In genomic region chr2:96951125-96951654, GRCh38 we compare ENCODE assay signal across 8 cellular contexts. TPM values are rescaled to one million over a fixed set of nuclear protein-coding genes. Genes with fewer than 3 reads are reported as not detected.
A peak's percentile ranks its signal among the peaks of the same experiment; 100 is the strongest.
DNase-seq lines count a peak whose midpoint lies in the region; FAIRE-seq and TF ChIP-seq lines count a peak whose summit lies in the region.

No MANE protein-coding gene starts in this region.

- intact Hi-C loops in CD14-positive monocyte (cut with micrococcal nuclease) = no loop called here
- intact Hi-C loops in kidney (cut with DNase I) = no loop called here

- DNase-seq in CD14-positive monocyte (ENCODE audit: low spot score) = peak; percentile 48
- DNase-seq in H7 = peak; percentile 97
- peak; percentile 75 for DNase-seq in NCI-H2171 treated with DMSO at 0.1 percent for 48 hours (lab: John Stamatoyannopoulos, UW)
- DNase-seq in activated CD4-positive, CD25-positive, alpha-beta regulatory T cell treated with anti-CD3 and anti-CD28 coated beads, Interleukin-2, amount 50 U/mL, for 16 hours (ENCODE audit: low read depth, low spot score) = peak; percentile 48
- peak; percentile 48 to 67 for DNase-seq in cardiac fibroblast (ENCODE audit: low read depth in 2 of 2)
- DNase-seq in kidney = peak; percentile 91
- DNase-seq in stimulated activated CD4-positive, alpha-beta T cell treated with anti-CD3 and anti-CD28 coated beads, Interleukin-1b, Interleukin-23, amount 100 ng/mL, for 4 hours (ENCODE audit: low read depth in 2 of 2) = peak; percentile 70 to 71
- no peak for DNase-seq in MV-4-11 (lab: John Stamatoyannopoulos, UW)

- H3K4me1 ChIP-seq in kidney (ENCODE audit: control insufficient read depth in 1 of 2, insufficient read depth in 1 of 2, low read depth in 1 of 2, low read length in 2 of 2) = peaks cover 0 to 13% of the 10 kb centered on the region in 2 donors

- H3K4me3 Mint-ChIP-seq in CD14-positive monocyte = peak overlapping the region in 1 of 2 donors; percentile 13

- no peaks in the 10 kb centered on the region for H3K27me3 ChIP-seq in H7 (ENCODE audit: control insufficient read depth, insufficient read depth, low read length)

- no peak overlapping the region for H3K27ac ChIP-seq in kidney (ENCODE audit: low read depth in 2 of 2, low read length in 2 of 2)

- H3K27me3 Mint-ChIP-seq in CD14-positive monocyte (ENCODE audit: low read depth in 3 of 3) = peaks cover 31 to 63% (median 39%) of the 10 kb centered on the region in 3 donors

- H3K36me3 Mint-ChIP-seq in CD14-positive monocyte = no peaks in the 10 kb centered on the region

- H3K9ac ChIP-seq in kidney (ENCODE audit: low read length in 2 of 2) = no peak overlapping the region

- peak; percentile 91 for TF ChIP-seq CTCF in CD14-positive monocyte (IDR thresholded peaks at IDR 0.05)
- TF ChIP-seq CTCF in cardiac fibroblast (IDR thresholded peaks at IDR 0.05; ENCODE audit: low read depth, low read length) = peak; percentile 89
- TF ChIP-seq CTCF in kidney (IDR thresholded peaks at IDR 0.05; ENCODE audit: borderline replicate concordance, extremely low read depth, insufficient read depth) = peak; percentile 88

- no peak overlapping the region for H3K4me3 ChIP-seq in H7 (ENCODE audit: insufficient read depth, low read depth, low read length)
- H3K4me3 ChIP-seq in cardiac fibroblast (replicated peaks in 1 of 2; ENCODE audit: low read depth in 2 of 2, low read length in 2 of 2) = no peak overlapping the region
- no peak overlapping the region for H3K4me3 ChIP-seq in kidney (ENCODE audit: low read length in 2 of 2)

- peaks cover 0 to 8% (median 0%) of the 10 kb centered on the region in 7 donors for H3K9me3 Mint-ChIP-seq in CD14-positive monocyte

- H3K9me3 ChIP-seq in kidney (ENCODE audit: control insufficient read depth in 1 of 2, low read length in 2 of 2) = no peaks in the 10 kb centered on the region

- H3K27ac Mint-ChIP-seq in CD14-positive monocyte = peak overlapping the region in 1 of 7 donors; percentile 7

- H3K4me1 Mint-ChIP-seq in CD14-positive monocyte = peaks cover 17% of the 10 kb centered on the region

- no peaks in the 10 kb centered on the region for H3K36me3 ChIP-seq in H7 (replicated peaks; ENCODE audit: control insufficient read depth, insufficient read depth, low read length)
- no peaks in the 10 kb centered on the region for H3K36me3 ChIP-seq in kidney (ENCODE audit: control insufficient read depth in 1 of 2, insufficient read depth in 2 of 2, low read length in 2 of 2)

- FAIRE-seq in kidney (lab: Jason Lieb, UNC) = no peak

RNA-seq across cellular contexts. Expression of gene FAM178B, which starts 35.2 kb away (rescaled TPM):
- polyA plus RNA-seq in CD14-positive monocyte = not detected
- total RNA-seq in H7 (2014; rRNA removed; shearing (Covaris generic)) = 0.17 and 0.26 TPM in 2 replicates
- total RNA-seq in kidney = 0.44 TPM
- polyA plus RNA-seq in kidney (ENCODE audit: insufficient read depth, low read depth, low replicate concordance) = not detected
